In the genomic region with DNA sequence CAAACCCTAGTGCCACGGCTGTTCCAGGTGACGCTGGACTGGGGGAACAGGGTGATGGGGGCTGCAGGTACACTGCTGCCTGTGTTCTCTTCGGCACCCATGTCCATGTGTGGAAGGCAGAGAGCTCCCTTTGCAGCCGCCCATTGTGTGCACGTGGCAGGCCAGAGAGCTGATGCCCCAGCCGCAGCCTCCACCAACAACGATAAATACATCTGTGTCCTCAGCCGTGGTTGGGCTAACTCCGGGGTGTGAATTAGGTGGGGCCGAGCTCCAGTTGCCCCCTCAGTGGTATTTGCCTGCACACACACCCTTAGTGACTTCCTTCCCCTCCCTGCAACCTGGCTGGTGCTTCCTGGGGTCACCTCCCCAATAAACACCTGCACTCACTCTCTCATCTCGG, we compare ENCODE assay signal across 25 cellular contexts.
"Had no signal": no experiment of that assay in that cellular context is flagged by ENCODE, and none has a peak within 500 bp of the region (broad histone marks: within the 10 kb centered on the region; RNA-seq: fewer than 3 reads in every experiment).

No MANE protein-coding gene starts in this region.

- H3K27ac Mint-ChIP-seq: activated B cell treated with CpG ODN at 0.5 μM for 24 hours; activated CD4-positive, alpha-beta T cell treated with anti-CD3 and anti-CD28 coated beads, Interleukin-2, amount 10 ng/mL, durations not matched to agents 24 days and 14 days; activated CD8-positive, alpha-beta memory T cell treated with anti-CD3 and anti-CD28 coated beads, Interleukin-2, amount 10 ng/mL, durations not matched to agents 7 days and 5 days; activated naive CD4-positive, alpha-beta T cell treated with anti-CD3 and anti-CD28 coated beads, Interleukin-2, amount 50 U/mL, for 72 hours; activated naive CD8-positive, alpha-beta T cell treated with anti-CD3 and anti-CD28 coated beads, Interleukin-2, amount 50 U/mL, for 24 hours; activated T-cell treated with anti-CD3 and anti-CD28 coated beads, Interleukin-2, amount 50 U/mL, for 24 hours; activated T-helper 1 cell treated with anti-CD3 and anti-CD28 coated beads, Interleukin-12 subunit alpha, Interleukin-12 subunit beta, Interleukin-2, Interleukin-4 antibody, amounts not matched to agents 30 ng/mL and 10 ng/mL and 1 ng/mL, durations not matched to agents 14 hours and 24 hours and 36 hours; T-helper 17 cell had no signal

- H3K36me3 ChIP-seq: ascending aorta had no signal

- H3K4me3 ChIP-seq: ascending aorta, body of pancreas had no signal

- H3K4me1 ChIP-seq: ascending aorta, body of pancreas had no signal

- H3K27me3 Mint-ChIP-seq: activated B cell treated with CpG ODN at 0.5 μM for 24 hours; activated CD4-positive, alpha-beta T cell treated with anti-CD3 and anti-CD28 coated beads, Interleukin-2, amount 10 ng/mL, durations not matched to agents 24 days and 14 days; activated CD8-positive, alpha-beta memory T cell treated with anti-CD3 and anti-CD28 coated beads, Interleukin-2, amount 10 ng/mL, durations not matched to agents 7 days and 5 days; activated naive CD8-positive, alpha-beta T cell treated with anti-CD3 and anti-CD28 coated beads, Interleukin-2, amount 50 U/mL, for 24 hours; activated T-cell treated with anti-CD3 and anti-CD28 coated beads, Interleukin-2, amount 50 U/mL, for 24 hours had no signal

- H3K4me1 Mint-ChIP-seq: activated B cell treated with CpG ODN at 0.5 μM for 24 hours; activated CD4-positive, alpha-beta T cell treated with anti-CD3 and anti-CD28 coated beads, Interleukin-2, amount 10 ng/mL, durations not matched to agents 24 days and 14 days; activated CD8-positive, alpha-beta memory T cell treated with anti-CD3 and anti-CD28 coated beads, Interleukin-2, amount 10 ng/mL, durations not matched to agents 7 days and 5 days; activated naive CD8-positive, alpha-beta T cell treated with anti-CD3 and anti-CD28 coated beads, Interleukin-2, amount 50 U/mL, for 24 hours; central memory CD8-positive, alpha-beta T cell had no signal

- H3K4me3 Mint-ChIP-seq: activated B cell treated with CpG ODN at 0.5 μM for 24 hours; activated CD4-positive, alpha-beta T cell treated with anti-CD3 and anti-CD28 coated beads, Interleukin-2, amount 10 ng/mL, durations not matched to agents 24 days and 14 days; activated CD8-positive, alpha-beta memory T cell treated with anti-CD3 and anti-CD28 coated beads, Interleukin-2, amount 10 ng/mL, durations not matched to agents 7 days and 5 days; activated naive CD8-positive, alpha-beta T cell treated with anti-CD3 and anti-CD28 coated beads, Interleukin-2, amount 50 U/mL, for 24 hours; activated T-cell treated with anti-CD3 and anti-CD28 coated beads, Interleukin-2, amount 50 U/mL, for 24 hours; activated T-helper 1 cell treated with anti-CD3 and anti-CD28 coated beads, Interleukin-12 subunit alpha, Interleukin-12 subunit beta, Interleukin-2, Interleukin-4 antibody, amounts not matched to agents 30 ng/mL and 10 ng/mL and 1 ng/mL, durations not matched to agents 14 hours and 24 hours and 36 hours; central memory CD8-positive, alpha-beta T cell; T-helper 17 cell had no signal

- H3K27me3 ChIP-seq: ascending aorta, body of pancreas had no signal

- ATAC-seq: activated CD8-positive, alpha-beta memory T cell treated with anti-CD3 and anti-CD28 coated beads, Interleukin-2, amount 10 ng/mL, durations not matched to agents 7 days and 5 days; activated naive CD4-positive, alpha-beta T cell treated with anti-CD3 and anti-CD28 coated beads, Interleukin-2, amount 50 U/mL, for 72 hours; activated naive CD8-positive, alpha-beta T cell treated with anti-CD3 and anti-CD28 coated beads, Interleukin-2, amount 50 U/mL, for 24 hours; body of pancreas; T-helper 17 cell had no signal

- H3K9me3 ChIP-seq: ascending aorta, body of pancreas had no signal

- DNase-seq: activated B cell treated with CpG ODN at 0.5 μM for 24 hours; activated CD4-positive, alpha-beta T cell treated with anti-CD3 and anti-CD28 coated beads for 1 hour; activated CD4-positive, alpha-beta T cell treated with anti-CD3 and anti-CD28 coated beads, Interleukin-2, amount 10 ng/mL, durations not matched to agents 24 days and 14 days; activated CD4-positive, alpha-beta T cell treated with anti-CD3 and anti-CD28 coated beads, Interleukin-2, amount 50 U/mL, for 48 hours; activated CD8-positive, alpha-beta memory T cell treated with anti-CD3 and anti-CD28 coated beads, Interleukin-2, amount 10 ng/mL, durations not matched to agents 7 days and 5 days; activated effector memory CD4-positive, alpha-beta T cell treated with anti-CD3 and anti-CD28 coated beads, Interleukin-2, amount 50 U/mL, for 16 hours; activated naive CD4-positive, alpha-beta T cell treated with Interleukin-2 at 50 U/mL for 16 hours; activated naive CD8-positive, alpha-beta T cell treated with anti-CD3 and anti-CD28 coated beads, Interleukin-2, amount 50 U/mL, for 24 hours; activated T-cell treated with anti-CD3 and anti-CD28 coated beads, Interleukin-2, amount 50 U/mL, for 24 hours; amniotic stem cell; body of pancreas; Kasumi-1; NCI-H1105 treated with DMSO at 0.1 percent for 48 hours; NCI-H1436 treated with DMSO at 0.1 percent for 48 hours; NCI-H187 treated with DMSO at 0.1 percent for 48 hours; NCI-H2081 treated with DMSO at 0.1 percent for 48 hours; NCI-H446; NCI-H524; SIG-M5; T-helper 17 cell; T-helper 9 cell had no signal

- H3K27ac ChIP-seq: ascending aorta, body of pancreas had no signal

- H3K36me3 Mint-ChIP-seq: activated CD8-positive, alpha-beta memory T cell treated with anti-CD3 and anti-CD28 coated beads, Interleukin-2, amount 10 ng/mL, durations not matched to agents 7 days and 5 days; activated naive CD4-positive, alpha-beta T cell treated with anti-CD3 and anti-CD28 coated beads, Interleukin-2, amount 50 U/mL, for 72 hours had no signal

- H3K9me3 Mint-ChIP-seq: activated B cell treated with CpG ODN at 0.5 μM for 24 hours; activated CD4-positive, alpha-beta T cell treated with anti-CD3 and anti-CD28 coated beads, Interleukin-2, amount 10 ng/mL, durations not matched to agents 24 days and 14 days; activated naive CD4-positive, alpha-beta T cell treated with anti-CD3 and anti-CD28 coated beads, Interleukin-2, amount 50 U/mL, for 72 hours; activated naive CD8-positive, alpha-beta T cell treated with anti-CD3 and anti-CD28 coated beads, Interleukin-2, amount 50 U/mL, for 24 hours; activated T-cell treated with anti-CD3 and anti-CD28 coated beads, Interleukin-2, amount 50 U/mL, for 24 hours; activated T-helper 1 cell treated with anti-CD3 and anti-CD28 coated beads, Interleukin-12 subunit alpha, Interleukin-12 subunit beta, Interleukin-2, Interleukin-4 antibody, amounts not matched to agents 30 ng/mL and 10 ng/mL and 1 ng/mL, durations not matched to agents 14 hours and 24 hours and 36 hours; central memory CD8-positive, alpha-beta T cell had no signal
